ENCODE assay signal across 1 cellular context in the genomic region with DNA sequence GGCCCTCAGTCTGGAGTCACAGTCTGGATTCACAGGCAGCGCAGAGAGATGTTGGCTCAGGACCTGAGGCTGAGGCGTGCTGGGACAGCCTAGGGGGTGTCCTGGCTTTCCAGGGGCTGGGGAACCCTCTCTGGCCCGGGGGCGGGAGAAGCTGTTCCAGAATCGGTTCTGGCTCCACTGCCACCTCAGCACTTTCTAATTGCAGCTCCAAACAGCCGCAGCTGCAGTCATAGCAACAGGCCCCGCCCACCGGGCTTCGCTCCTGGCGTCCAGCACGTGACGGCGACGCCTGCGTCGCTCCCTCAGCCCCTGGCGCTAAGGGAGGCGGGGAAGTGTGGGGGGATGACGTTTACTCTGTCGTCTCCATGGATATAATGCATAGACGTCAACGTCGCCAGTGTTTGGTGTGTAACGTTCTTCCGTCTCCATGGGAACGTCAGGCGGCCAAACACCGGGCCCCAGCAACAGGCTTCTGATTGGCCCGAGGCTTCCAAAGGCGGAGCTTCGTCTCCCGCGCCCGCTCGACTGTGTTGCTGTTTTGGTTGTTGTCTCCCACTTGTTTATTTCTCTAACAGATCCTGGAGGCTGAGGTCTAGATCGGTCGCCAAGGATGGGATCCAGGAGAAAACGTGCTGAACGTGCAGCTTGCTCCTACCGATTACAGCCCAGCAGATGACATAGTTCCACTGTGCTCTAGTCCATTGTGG.
TF ChIP-seq lines count a peak whose summit lies in the region.

No MANE protein-coding gene starts in this region.

TF ChIP-seq in GM12878, 131 proteins besides CTCF, POLR2A, EP300 and RAD21 (continued from another document and continues in another):
- TF ChIP-seq, protein P1, sequence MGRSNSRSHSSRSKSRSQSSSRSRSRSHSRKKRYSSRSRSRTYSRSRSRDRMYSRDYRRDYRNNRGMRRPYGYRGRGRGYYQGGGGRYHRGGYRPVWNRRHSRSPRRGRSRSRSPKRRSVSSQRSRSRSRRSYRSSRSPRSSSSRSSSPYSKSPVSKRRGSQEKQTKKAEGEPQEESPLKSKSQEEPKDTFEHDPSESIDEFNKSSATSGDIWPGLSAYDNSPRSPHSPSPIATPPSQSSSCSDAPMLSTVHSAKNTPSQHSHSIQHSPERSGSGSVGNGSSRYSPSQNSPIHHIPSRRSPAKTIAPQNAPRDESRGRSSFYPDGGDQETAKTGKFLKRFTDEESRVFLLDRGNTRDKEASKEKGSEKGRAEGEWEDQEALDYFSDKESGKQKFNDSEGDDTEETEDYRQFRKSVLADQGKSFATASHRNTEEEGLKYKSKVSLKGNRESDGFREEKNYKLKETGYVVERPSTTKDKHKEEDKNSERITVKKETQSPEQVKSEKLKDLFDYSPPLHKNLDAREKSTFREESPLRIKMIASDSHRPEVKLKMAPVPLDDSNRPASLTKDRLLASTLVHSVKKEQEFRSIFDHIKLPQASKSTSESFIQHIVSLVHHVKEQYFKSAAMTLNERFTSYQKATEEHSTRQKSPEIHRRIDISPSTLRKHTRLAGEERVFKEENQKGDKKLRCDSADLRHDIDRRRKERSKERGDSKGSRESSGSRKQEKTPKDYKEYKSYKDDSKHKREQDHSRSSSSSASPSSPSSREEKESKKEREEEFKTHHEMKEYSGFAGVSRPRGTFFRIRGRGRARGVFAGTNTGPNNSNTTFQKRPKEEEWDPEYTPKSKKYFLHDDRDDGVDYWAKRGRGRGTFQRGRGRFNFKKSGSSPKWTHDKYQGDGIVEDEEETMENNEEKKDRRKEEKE (IDR thresholded peaks at IDR 0.05), result no peak
- TF ChIP-seq, protein P2, sequence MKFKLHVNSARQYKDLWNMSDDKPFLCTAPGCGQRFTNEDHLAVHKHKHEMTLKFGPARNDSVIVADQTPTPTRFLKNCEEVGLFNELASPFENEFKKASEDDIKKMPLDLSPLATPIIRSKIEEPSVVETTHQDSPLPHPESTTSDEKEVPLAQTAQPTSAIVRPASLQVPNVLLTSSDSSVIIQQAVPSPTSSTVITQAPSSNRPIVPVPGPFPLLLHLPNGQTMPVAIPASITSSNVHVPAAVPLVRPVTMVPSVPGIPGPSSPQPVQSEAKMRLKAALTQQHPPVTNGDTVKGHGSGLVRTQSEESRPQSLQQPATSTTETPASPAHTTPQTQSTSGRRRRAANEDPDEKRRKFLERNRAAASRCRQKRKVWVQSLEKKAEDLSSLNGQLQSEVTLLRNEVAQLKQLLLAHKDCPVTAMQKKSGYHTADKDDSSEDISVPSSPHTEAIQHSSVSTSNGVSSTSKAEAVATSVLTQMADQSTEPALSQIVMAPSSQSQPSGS (IDR thresholded peaks at IDR 0.05; ENCODE audit: low read length), result no peak
- TF ChIP-seq CHD1 (IDR thresholded peaks at IDR 0.05; ENCODE audit: low read depth, low read length) (no peak), KDM1A (IDR thresholded peaks at IDR 0.05; ENCODE audit: borderline replicate concordance) (no peak), ESRRA (IDR thresholded peaks at IDR 0.05; ENCODE audit: low read length) (no peak), CBX3 (IDR thresholded peaks at IDR 0.05; ENCODE audit: borderline replicate concordance, low read depth) (no peak), SIN3A (IDR thresholded peaks at IDR 0.05; ENCODE audit: low read depth, low read length) (peak; percentile 34; the same call in 1 of the 2 replicates), TCF7 (IDR thresholded peaks at IDR 0.05; ENCODE audit: borderline replicate concordance) (no peak), FOXK2 (IDR thresholded peaks at IDR 0.05) (peak; percentile 82), PAX8 (IDR thresholded peaks at IDR 0.05) (no peak), ZSCAN29 (IDR thresholded peaks at IDR 0.05) (no peak), RAD51 (IDR thresholded peaks at IDR 0.05) (peak; percentile 92), SMARCA5 (IDR thresholded peaks at IDR 0.05) (no peak), ZZZ3 (IDR thresholded peaks at IDR 0.05; ENCODE audit: control insufficient read depth, insufficient read length, low read depth) (no peak), FOXM1 (IDR thresholded peaks at IDR 0.05; ENCODE audit: low read depth, low read length) (no peak), BACH1 (IDR thresholded peaks at IDR 0.05; ENCODE audit: borderline replicate concordance) (peak; percentile 19; the same call in 1 of the 2 replicates), MTA2 (IDR thresholded peaks at IDR 0.05; ENCODE audit: low read depth) (no peak), NFXL1 (IDR thresholded peaks at IDR 0.05; ENCODE audit: borderline replicate concordance) (no peak), POLR2AphosphoS2 (IDR thresholded peaks at IDR 0.05; ENCODE audit: low read depth, low read length) (no peak), GATAD2B (conservative IDR thresholded peaks at IDR 0.05; ENCODE audit: low read depth) (0 out of 2 replicates have a peak, but pooled peaks have one; percentile 18), ZNF24 (IDR thresholded peaks at IDR 0.05) (no peak), CBFB (IDR thresholded peaks at IDR 0.05; ENCODE audit: low read depth) (0 out of 2 replicates have a peak, but pooled peaks have one; percentile 12), BMI1 (IDR thresholded peaks at IDR 0.05; ENCODE audit: borderline replicate concordance) (peak; percentile 98), POU2F2 (IDR thresholded peaks at IDR 0.05; ENCODE audit: borderline replicate concordance, low read depth, low read length) (peak; percentile 81; the same call in 1 of the 3 replicates), RFX5 (IDR thresholded peaks at IDR 0.05; ENCODE audit: low read depth, low read length) (peak; percentile 98), SRF (IDR thresholded peaks at IDR 0.05; ENCODE audit: low read depth in 2 of 2, low read length in 2 of 2) (no peak), SREBF1 (IDR thresholded peaks at IDR 0.05; ENCODE audit: low read length) (no peak), ZNF622 (IDR thresholded peaks at IDR 0.05) (no peak), SIX5 (IDR thresholded peaks at IDR 0.05; ENCODE audit: low read depth, low read length, severe bottlenecking) (no peak), TBL1XR1 (IDR thresholded peaks at IDR 0.05; ENCODE audit: low read depth, low read length) (0 out of 2 replicates have a peak, but pooled peaks have one; percentile 11), BCL11A (IDR thresholded peaks at IDR 0.05; ENCODE audit: low read depth, low read length) (no peak), NFYA (IDR thresholded peaks at IDR 0.05; ENCODE audit: borderline replicate concordance, low read depth, low read length) (no peak)
- TF ChIP-seq, protein P3, sequence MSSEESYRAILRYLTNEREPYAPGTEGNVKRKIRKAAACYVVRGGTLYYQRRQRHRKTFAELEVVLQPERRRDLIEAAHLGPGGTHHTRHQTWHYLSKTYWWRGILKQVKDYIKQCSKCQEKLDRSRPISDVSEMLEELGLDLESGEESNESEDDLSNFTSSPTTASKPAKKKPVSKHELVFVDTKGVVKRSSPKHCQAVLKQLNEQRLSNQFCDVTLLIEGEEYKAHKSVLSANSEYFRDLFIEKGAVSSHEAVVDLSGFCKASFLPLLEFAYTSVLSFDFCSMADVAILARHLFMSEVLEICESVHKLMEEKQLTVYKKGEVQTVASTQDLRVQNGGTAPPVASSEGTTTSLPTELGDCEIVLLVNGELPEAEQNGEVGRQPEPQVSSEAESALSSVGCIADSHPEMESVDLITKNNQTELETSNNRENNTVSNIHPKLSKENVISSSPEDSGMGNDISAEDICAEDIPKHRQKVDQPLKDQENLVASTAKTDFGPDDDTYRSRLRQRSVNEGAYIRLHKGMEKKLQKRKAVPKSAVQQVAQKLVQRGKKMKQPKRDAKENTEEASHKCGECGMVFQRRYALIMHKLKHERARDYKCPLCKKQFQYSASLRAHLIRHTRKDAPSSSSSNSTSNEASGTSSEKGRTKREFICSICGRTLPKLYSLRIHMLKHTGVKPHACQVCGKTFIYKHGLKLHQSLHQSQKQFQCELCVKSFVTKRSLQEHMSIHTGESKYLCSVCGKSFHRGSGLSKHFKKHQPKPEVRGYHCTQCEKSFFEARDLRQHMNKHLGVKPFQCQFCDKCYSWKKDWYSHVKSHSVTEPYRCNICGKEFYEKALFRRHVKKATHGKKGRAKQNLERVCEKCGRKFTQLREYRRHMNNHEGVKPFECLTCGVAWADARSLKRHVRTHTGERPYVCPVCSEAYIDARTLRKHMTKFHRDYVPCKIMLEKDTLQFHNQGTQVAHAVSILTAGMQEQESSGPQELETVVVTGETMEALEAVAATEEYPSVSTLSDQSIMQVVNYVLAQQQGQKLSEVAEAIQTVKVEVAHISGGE (CRISPR knock-in tag; IDR thresholded peaks at IDR 0.05), result no peak
- TF ChIP-seq, protein P4, sequence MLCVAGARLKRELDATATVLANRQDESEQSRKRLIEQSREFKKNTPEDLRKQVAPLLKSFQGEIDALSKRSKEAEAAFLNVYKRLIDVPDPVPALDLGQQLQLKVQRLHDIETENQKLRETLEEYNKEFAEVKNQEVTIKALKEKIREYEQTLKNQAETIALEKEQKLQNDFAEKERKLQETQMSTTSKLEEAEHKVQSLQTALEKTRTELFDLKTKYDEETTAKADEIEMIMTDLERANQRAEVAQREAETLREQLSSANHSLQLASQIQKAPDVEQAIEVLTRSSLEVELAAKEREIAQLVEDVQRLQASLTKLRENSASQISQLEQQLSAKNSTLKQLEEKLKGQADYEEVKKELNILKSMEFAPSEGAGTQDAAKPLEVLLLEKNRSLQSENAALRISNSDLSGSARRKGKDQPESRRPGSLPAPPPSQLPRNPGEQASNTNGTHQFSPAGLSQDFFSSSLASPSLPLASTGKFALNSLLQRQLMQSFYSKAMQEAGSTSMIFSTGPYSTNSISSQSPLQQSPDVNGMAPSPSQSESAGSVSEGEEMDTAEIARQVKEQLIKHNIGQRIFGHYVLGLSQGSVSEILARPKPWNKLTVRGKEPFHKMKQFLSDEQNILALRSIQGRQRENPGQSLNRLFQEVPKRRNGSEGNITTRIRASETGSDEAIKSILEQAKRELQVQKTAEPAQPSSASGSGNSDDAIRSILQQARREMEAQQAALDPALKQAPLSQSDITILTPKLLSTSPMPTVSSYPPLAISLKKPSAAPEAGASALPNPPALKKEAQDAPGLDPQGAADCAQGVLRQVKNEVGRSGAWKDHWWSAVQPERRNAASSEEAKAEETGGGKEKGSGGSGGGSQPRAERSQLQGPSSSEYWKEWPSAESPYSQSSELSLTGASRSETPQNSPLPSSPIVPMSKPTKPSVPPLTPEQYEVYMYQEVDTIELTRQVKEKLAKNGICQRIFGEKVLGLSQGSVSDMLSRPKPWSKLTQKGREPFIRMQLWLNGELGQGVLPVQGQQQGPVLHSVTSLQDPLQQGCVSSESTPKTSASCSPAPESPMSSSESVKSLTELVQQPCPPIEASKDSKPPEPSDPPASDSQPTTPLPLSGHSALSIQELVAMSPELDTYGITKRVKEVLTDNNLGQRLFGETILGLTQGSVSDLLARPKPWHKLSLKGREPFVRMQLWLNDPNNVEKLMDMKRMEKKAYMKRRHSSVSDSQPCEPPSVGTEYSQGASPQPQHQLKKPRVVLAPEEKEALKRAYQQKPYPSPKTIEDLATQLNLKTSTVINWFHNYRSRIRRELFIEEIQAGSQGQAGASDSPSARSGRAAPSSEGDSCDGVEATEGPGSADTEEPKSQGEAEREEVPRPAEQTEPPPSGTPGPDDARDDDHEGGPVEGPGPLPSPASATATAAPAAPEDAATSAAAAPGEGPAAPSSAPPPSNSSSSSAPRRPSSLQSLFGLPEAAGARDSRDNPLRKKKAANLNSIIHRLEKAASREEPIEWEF (IDR thresholded peaks at IDR 0.05; ENCODE audit: insufficient replicate concordance, low read depth, low read length), result no peak
- TF ChIP-seq, protein P5, sequence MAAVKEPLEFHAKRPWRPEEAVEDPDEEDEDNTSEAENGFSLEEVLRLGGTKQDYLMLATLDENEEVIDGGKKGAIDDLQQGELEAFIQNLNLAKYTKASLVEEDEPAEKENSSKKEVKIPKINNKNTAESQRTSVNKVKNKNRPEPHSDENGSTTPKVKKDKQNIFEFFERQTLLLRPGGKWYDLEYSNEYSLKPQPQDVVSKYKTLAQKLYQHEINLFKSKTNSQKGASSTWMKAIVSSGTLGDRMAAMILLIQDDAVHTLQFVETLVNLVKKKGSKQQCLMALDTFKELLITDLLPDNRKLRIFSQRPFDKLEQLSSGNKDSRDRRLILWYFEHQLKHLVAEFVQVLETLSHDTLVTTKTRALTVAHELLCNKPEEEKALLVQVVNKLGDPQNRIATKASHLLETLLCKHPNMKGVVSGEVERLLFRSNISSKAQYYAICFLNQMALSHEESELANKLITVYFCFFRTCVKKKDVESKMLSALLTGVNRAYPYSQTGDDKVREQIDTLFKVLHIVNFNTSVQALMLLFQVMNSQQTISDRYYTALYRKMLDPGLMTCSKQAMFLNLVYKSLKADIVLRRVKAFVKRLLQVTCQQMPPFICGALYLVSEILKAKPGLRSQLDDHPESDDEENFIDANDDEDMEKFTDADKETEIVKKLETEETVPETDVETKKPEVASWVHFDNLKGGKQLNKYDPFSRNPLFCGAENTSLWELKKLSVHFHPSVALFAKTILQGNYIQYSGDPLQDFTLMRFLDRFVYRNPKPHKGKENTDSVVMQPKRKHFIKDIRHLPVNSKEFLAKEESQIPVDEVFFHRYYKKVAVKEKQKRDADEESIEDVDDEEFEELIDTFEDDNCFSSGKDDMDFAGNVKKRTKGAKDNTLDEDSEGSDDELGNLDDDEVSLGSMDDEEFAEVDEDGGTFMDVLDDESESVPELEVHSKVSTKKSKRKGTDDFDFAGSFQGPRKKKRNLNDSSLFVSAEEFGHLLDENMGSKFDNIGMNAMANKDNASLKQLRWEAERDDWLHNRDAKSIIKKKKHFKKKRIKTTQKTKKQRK (IDR thresholded peaks at IDR 0.05; ENCODE audit: low read depth, low read length), result no peak
- TF ChIP-seq, protein P6, sequence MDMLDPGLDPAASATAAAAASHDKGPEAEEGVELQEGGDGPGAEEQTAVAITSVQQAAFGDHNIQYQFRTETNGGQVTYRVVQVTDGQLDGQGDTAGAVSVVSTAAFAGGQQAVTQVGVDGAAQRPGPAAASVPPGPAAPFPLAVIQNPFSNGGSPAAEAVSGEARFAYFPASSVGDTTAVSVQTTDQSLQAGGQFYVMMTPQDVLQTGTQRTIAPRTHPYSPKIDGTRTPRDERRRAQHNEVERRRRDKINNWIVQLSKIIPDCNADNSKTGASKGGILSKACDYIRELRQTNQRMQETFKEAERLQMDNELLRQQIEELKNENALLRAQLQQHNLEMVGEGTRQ (IDR thresholded peaks at IDR 0.05; ENCODE audit: borderline replicate concordance, low read depth, low read length), result peak; percentile 93
- TF ChIP-seq, protein P7, sequence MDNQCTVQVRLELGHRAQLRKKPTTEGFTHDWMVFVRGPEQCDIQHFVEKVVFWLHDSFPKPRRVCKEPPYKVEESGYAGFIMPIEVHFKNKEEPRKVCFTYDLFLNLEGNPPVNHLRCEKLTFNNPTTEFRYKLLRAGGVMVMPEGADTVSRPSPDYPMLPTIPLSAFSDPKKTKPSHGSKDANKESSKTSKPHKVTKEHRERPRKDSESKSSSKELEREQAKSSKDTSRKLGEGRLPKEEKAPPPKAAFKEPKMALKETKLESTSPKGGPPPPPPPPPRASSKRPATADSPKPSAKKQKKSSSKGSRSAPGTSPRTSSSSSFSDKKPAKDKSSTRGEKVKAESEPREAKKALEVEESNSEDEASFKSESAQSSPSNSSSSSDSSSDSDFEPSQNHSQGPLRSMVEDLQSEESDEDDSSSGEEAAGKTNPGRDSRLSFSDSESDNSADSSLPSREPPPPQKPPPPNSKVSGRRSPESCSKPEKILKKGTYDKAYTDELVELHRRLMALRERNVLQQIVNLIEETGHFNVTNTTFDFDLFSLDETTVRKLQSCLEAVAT (IDR thresholded peaks at IDR 0.05), result no peak
